In the genomic region with DNA sequence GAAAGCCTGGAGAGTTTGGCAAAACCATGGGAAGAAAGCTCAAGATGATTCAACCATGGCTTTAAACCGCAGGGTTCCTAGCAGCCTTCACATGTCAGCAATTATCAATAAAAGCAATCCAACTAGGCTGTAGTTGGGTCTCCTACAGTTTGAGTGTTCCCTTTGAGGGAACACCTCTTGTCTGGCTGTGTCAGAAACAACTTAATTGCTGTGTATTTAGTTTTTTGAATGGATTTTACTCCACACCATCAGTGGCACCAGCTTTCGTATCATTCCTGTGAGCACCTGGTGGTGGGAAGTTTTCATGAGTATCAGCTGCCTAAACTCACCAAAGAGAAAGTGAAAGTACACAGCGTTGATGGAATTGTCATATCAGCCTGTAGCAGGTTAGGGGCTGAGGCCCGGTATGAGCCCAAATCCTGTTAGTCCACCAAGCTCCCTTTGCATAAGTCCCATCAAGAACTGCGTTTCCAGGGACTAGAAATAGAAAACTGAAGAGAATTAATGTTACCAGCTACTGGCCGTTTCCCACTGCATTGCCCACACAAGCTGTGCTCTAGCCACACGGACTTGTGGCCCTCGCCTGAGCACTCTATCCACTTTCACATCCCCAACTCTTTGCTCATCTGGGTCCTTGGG, we compare ENCODE assay signal across 1 cellular context.
TF ChIP-seq lines count a peak whose summit lies in the region.

No MANE protein-coding gene starts in this region.

TF ChIP-seq in WTC11, 78 proteins besides CTCF, POLR2A, EP300 and RAD21 (continued from another document):
- TF ChIP-seq, protein P1, sequence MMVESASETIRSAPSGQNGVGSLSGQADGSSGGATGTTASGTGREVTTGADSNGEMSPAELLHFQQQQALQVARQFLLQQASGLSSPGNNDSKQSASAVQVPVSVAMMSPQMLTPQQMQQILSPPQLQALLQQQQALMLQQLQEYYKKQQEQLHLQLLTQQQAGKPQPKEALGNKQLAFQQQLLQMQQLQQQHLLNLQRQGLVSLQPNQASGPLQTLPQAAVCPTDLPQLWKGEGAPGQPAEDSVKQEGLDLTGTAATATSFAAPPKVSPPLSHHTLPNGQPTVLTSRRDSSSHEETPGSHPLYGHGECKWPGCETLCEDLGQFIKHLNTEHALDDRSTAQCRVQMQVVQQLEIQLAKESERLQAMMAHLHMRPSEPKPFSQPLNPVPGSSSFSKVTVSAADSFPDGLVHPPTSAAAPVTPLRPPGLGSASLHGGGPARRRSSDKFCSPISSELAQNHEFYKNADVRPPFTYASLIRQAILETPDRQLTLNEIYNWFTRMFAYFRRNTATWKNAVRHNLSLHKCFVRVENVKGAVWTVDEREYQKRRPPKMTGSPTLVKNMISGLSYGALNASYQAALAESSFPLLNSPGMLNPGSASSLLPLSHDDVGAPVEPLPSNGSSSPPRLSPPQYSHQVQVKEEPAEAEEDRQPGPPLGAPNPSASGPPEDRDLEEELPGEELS (CRISPR knock-in tag; IDR thresholded peaks at IDR 0.05): no peak
- no peak for TF ChIP-seq MXD4 (CRISPR knock-in tag; IDR thresholded peaks at IDR 0.05; ENCODE audit: borderline replicate concordance)
- TF ChIP-seq NR3C1 (CRISPR knock-in tag; conservative IDR thresholded peaks at IDR 0.05; ENCODE audit: low read depth): no peak
- no peak for TF ChIP-seq ZNF423 (CRISPR knock-in tag; IDR thresholded peaks at IDR 0.05)
- TF ChIP-seq CBFB (CRISPR knock-in tag; IDR thresholded peaks at IDR 0.05; ENCODE audit: low read depth): no peak
- TF ChIP-seq, protein P2, sequence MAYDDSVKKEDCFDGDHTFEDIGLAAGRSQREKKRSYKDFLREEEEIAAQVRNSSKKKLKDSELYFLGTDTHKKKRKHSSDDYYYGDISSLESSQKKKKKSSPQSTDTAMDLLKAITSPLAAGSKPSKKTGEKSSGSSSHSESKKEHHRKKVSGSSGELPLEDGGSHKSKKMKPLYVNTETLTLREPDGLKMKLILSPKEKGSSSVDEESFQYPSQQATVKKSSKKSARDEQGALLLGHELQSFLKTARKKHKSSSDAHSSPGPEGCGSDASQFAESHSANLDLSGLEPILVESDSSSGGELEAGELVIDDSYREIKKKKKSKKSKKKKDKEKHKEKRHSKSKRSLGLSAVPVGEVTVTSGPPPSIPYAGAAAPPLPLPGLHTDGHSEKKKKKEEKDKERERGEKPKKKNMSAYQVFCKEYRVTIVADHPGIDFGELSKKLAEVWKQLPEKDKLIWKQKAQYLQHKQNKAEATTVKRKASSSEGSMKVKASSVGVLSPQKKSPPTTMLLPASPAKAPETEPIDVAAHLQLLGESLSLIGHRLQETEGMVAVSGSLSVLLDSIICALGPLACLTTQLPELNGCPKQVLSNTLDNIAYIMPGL (CRISPR knock-in tag; IDR thresholded peaks at IDR 0.05): no peak
- no peak for TF ChIP-seq SMAD4 (CRISPR knock-in tag; IDR thresholded peaks at IDR 0.05)
- TF ChIP-seq, protein P3, sequence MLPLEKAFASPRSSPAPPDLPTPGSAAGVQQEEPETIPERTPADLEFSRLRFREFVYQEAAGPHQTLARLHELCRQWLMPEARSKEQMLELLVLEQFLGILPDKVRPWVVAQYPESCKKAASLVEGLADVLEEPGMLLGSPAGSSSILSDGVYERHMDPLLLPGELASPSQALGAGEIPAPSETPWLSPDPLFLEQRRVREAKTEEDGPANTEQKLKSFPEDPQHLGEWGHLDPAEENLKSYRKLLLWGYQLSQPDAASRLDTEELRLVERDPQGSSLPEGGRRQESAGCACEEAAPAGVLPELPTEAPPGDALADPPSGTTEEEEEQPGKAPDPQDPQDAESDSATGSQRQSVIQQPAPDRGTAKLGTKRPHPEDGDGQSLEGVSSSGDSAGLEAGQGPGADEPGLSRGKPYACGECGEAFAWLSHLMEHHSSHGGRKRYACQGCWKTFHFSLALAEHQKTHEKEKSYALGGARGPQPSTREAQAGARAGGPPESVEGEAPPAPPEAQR (CRISPR knock-in tag; IDR thresholded peaks at IDR 0.05): no peak
- TF ChIP-seq, protein P4, sequence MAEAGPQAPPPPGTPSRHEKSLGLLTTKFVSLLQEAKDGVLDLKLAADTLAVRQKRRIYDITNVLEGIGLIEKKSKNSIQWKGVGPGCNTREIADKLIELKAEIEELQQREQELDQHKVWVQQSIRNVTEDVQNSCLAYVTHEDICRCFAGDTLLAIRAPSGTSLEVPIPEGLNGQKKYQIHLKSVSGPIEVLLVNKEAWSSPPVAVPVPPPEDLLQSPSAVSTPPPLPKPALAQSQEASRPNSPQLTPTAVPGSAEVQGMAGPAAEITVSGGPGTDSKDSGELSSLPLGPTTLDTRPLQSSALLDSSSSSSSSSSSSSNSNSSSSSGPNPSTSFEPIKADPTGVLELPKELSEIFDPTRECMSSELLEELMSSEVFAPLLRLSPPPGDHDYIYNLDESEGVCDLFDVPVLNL (CRISPR knock-in tag; IDR thresholded peaks at IDR 0.05; ENCODE audit: borderline replicate concordance, low read depth): no peak
- TF ChIP-seq, protein P5, sequence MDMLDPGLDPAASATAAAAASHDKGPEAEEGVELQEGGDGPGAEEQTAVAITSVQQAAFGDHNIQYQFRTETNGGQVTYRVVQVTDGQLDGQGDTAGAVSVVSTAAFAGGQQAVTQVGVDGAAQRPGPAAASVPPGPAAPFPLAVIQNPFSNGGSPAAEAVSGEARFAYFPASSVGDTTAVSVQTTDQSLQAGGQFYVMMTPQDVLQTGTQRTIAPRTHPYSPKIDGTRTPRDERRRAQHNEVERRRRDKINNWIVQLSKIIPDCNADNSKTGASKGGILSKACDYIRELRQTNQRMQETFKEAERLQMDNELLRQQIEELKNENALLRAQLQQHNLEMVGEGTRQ (CRISPR knock-in tag; IDR thresholded peaks at IDR 0.05): no peak
- TF ChIP-seq, protein P6, sequence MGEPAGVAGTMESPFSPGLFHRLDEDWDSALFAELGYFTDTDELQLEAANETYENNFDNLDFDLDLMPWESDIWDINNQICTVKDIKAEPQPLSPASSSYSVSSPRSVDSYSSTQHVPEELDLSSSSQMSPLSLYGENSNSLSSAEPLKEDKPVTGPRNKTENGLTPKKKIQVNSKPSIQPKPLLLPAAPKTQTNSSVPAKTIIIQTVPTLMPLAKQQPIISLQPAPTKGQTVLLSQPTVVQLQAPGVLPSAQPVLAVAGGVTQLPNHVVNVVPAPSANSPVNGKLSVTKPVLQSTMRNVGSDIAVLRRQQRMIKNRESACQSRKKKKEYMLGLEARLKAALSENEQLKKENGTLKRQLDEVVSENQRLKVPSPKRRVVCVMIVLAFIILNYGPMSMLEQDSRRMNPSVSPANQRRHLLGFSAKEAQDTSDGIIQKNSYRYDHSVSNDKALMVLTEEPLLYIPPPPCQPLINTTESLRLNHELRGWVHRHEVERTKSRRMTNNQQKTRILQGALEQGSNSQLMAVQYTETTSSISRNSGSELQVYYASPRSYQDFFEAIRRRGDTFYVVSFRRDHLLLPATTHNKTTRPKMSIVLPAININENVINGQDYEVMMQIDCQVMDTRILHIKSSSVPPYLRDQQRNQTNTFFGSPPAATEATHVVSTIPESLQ (CRISPR knock-in tag; IDR thresholded peaks at IDR 0.05): no peak
- TF ChIP-seq, protein P7, sequence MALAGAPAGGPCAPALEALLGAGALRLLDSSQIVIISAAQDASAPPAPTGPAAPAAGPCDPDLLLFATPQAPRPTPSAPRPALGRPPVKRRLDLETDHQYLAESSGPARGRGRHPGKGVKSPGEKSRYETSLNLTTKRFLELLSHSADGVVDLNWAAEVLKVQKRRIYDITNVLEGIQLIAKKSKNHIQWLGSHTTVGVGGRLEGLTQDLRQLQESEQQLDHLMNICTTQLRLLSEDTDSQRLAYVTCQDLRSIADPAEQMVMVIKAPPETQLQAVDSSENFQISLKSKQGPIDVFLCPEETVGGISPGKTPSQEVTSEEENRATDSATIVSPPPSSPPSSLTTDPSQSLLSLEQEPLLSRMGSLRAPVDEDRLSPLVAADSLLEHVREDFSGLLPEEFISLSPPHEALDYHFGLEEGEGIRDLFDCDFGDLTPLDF (CRISPR knock-in tag; IDR thresholded peaks at IDR 0.05): no peak
- TF ChIP-seq, protein P8, sequence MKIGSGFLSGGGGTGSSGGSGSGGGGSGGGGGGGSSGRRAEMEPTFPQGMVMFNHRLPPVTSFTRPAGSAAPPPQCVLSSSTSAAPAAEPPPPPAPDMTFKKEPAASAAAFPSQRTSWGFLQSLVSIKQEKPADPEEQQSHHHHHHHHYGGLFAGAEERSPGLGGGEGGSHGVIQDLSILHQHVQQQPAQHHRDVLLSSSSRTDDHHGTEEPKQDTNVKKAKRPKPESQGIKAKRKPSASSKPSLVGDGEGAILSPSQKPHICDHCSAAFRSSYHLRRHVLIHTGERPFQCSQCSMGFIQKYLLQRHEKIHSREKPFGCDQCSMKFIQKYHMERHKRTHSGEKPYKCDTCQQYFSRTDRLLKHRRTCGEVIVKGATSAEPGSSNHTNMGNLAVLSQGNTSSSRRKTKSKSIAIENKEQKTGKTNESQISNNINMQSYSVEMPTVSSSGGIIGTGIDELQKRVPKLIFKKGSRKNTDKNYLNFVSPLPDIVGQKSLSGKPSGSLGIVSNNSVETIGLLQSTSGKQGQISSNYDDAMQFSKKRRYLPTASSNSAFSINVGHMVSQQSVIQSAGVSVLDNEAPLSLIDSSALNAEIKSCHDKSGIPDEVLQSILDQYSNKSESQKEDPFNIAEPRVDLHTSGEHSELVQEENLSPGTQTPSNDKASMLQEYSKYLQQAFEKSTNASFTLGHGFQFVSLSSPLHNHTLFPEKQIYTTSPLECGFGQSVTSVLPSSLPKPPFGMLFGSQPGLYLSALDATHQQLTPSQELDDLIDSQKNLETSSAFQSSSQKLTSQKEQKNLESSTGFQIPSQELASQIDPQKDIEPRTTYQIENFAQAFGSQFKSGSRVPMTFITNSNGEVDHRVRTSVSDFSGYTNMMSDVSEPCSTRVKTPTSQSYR (CRISPR knock-in tag; IDR thresholded peaks at IDR 0.05): no peak
- TF ChIP-seq NR2C2 (CRISPR knock-in tag; IDR thresholded peaks at IDR 0.05): no peak
- no peak for TF ChIP-seq ZNF232 (CRISPR knock-in tag; IDR thresholded peaks at IDR 0.05)
- TF ChIP-seq, protein P9, sequence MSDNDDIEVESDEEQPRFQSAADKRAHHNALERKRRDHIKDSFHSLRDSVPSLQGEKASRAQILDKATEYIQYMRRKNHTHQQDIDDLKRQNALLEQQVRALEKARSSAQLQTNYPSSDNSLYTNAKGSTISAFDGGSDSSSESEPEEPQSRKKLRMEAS (CRISPR knock-in tag; IDR thresholded peaks at IDR 0.05): no peak
